In the genomic region with DNA sequence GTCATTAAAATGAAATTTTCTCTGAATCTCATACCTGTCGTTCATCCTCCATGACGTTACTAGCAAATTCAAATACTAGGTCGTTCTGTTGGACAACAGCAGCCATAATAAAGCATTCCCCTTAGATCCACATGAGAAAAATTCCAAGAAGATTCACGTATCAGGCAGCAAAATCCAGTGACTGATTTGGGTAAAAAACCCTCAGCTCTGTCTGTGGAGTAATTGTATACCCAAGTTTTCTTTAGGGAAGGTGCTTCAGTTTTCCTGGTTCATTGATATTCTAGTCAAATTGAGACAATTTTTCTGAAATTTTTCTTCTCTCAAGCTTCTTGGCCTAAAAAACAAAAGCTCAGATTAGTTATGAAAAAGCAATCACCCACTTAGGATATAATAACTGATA, we compare ENCODE assay signal across 11 cellular contexts.
DNase-seq lines count a peak whose midpoint lies in the region; ATAC-seq and TF ChIP-seq lines count a peak whose summit lies in the region.
"Had no signal": no experiment of that assay in that cellular context is flagged by ENCODE, and none has a peak within 500 bp of the region (broad histone marks: within the 10 kb centered on the region; RNA-seq: fewer than 3 reads in every experiment).

No MANE protein-coding gene starts in this region.

- TF ChIP-seq CTCF in DOHH2 (IDR thresholded peaks at IDR 0.05; ENCODE audit: low read depth, low read length, poor library complexity, severe bottlenecking) (no peak), OCI-LY1 (IDR thresholded peaks at IDR 0.05; ENCODE audit: low read length) (no peak)

- H3K79me2 ChIP-seq in DOHH2 (ENCODE audit: control insufficient read depth, low read length) = peaks cover 100% of the 10 kb centered on the region
- peaks cover 99% of the 10 kb centered on the region for H3K79me2 ChIP-seq in OCI-LY1 (ENCODE audit: insufficient read depth, low read length)

- H2AFZ ChIP-seq in OCI-LY1 (ENCODE audit: low read length) = no peak overlapping the region

- H3K27me3 ChIP-seq in DOHH2 (ENCODE audit: control insufficient read depth, low read length) (no peaks in the 10 kb centered on the region), OCI-LY1 (ENCODE audit: insufficient read depth, low read length) (no peaks in the 10 kb centered on the region), rectal smooth muscle tissue (ENCODE audit: control insufficient read depth, insufficient read depth, low read length) (no peaks in the 10 kb centered on the region)
- no peaks in the 10 kb centered on the region for H3K27me3 ChIP-seq in effector memory CD4-positive, alpha-beta T cell (replicated peaks; ENCODE audit: control insufficient read depth, insufficient read depth, low read length, poor library complexity, severe bottlenecking)

- H3K36me3 ChIP-seq in DOHH2 (ENCODE audit: control insufficient read depth, low read length) (peaks cover 76% of the 10 kb centered on the region), OCI-LY1 (ENCODE audit: insufficient read depth, low read length) (peaks cover 46% of the 10 kb centered on the region), rectal smooth muscle tissue (ENCODE audit: control insufficient read depth, insufficient read depth, low read length) (no peaks in the 10 kb centered on the region)
- H3K36me3 ChIP-seq in effector memory CD4-positive, alpha-beta T cell (ENCODE audit: control insufficient read depth, insufficient read depth, low read length) = no peaks in the 10 kb centered on the region

- H3K27ac ChIP-seq in DOHH2 (ENCODE audit: low read depth, low read length) (peak overlapping the region; percentile 84), OCI-LY1 (ENCODE audit: low read depth, low read length, poor library complexity, severe bottlenecking) (peak overlapping the region; percentile 90), rectal smooth muscle tissue (ENCODE audit: low read depth, low read length) (peak overlapping the region; percentile 66)
- peak overlapping the region; percentile 87 for H3K27ac ChIP-seq in effector memory CD4-positive, alpha-beta T cell (ENCODE audit: insufficient read depth, low read length, poor library complexity, severe bottlenecking)

- H3K4me3 ChIP-seq in DOHH2 (ENCODE audit: low read length) = peak overlapping the region; percentile 73
- peak overlapping the region; percentile 73 for H3K4me3 ChIP-seq in OCI-LY1 (ENCODE audit: low read depth, low read length, poor library complexity, severe bottlenecking)
- H3K4me3 ChIP-seq in effector memory CD4-positive, alpha-beta T cell (ENCODE audit: insufficient read depth, low read depth, low read length, poor library complexity, severe bottlenecking) = peak overlapping the region; percentile 66
- H3K4me3 ChIP-seq in rectal smooth muscle tissue (ENCODE audit: low read length) = peak overlapping the region; percentile 27

- H3K9ac ChIP-seq in OCI-LY1 (ENCODE audit: low read length) = peak overlapping the region; percentile 75
- no peak overlapping the region for H3K9ac ChIP-seq in rectal smooth muscle tissue (ENCODE audit: low read length)

- H3K4me2 ChIP-seq in DOHH2 (ENCODE audit: low read length) (peak overlapping the region; percentile 64), OCI-LY1 (ENCODE audit: low read length) (peak overlapping the region; percentile 78)

- peaks cover 57% of the 10 kb centered on the region for H3K4me1 ChIP-seq in DOHH2 (ENCODE audit: control insufficient read depth, low read length)
- peaks cover 99% of the 10 kb centered on the region for H3K4me1 ChIP-seq in OCI-LY1 (ENCODE audit: insufficient read depth, low read length, severe bottlenecking)
- peaks cover 23% of the 10 kb centered on the region for H3K4me1 ChIP-seq in effector memory CD4-positive, alpha-beta T cell (ENCODE audit: control insufficient read depth, insufficient read depth, low read length, poor library complexity, severe bottlenecking)
- H3K4me1 ChIP-seq in rectal smooth muscle tissue (ENCODE audit: control insufficient read depth, insufficient read depth, low read length) = peaks cover 15% of the 10 kb centered on the region

- H3K9me3 ChIP-seq in DOHH2 (ENCODE audit: control insufficient read depth, insufficient read depth, low read length) = no peaks in the 10 kb centered on the region
- no peaks in the 10 kb centered on the region for H3K9me3 ChIP-seq in OCI-LY1 (ENCODE audit: low read length)
- H3K9me3 ChIP-seq in effector memory CD4-positive, alpha-beta T cell (ENCODE audit: control insufficient read depth, low read length) = no peaks in the 10 kb centered on the region

- no peak for ATAC-seq in HG03378 (IDR thresholded peaks at IDR 0.05; ENCODE audit: unreplicated experiment)
- ATAC-seq in GM18861 (IDR thresholded peaks at IDR 0.05; ENCODE audit: unreplicated experiment) = no peak
- no peak for ATAC-seq in HG02759 (IDR thresholded peaks at IDR 0.05; ENCODE audit: unreplicated experiment)

- H4K20me1 ChIP-seq in DOHH2 (ENCODE audit: control insufficient read depth, insufficient read depth, low read depth, low read length) (peaks cover 22% of the 10 kb centered on the region), OCI-LY1 (ENCODE audit: insufficient read depth, low read length) (no peaks in the 10 kb centered on the region)

- H3K9me2 ChIP-seq in DOHH2 (replicated peaks; ENCODE audit: control insufficient read depth, low read length) (no peaks in the 10 kb centered on the region), OCI-LY1 (ENCODE audit: low read depth, low read length) (no peaks in the 10 kb centered on the region)

- no peak for DNase-seq in effector memory CD4-positive, alpha-beta T cell
- no peak for DNase-seq in NCI-H1417 treated with DMSO at 0.1 percent for 48 hours (lab: John Stamatoyannopoulos, UW)
- DNase-seq: left colon; NCI-H510A; stimulated activated CD4-positive, alpha-beta T cell treated with anti-CD3 and anti-CD28 coated beads, Interleukin-4, amount 100 ng/mL, for 4 hours had no signal

- peaks cover 52% of the 10 kb centered on the region for H3F3A ChIP-seq in DOHH2 (ENCODE audit: control insufficient read depth, insufficient read depth)
- H3F3A ChIP-seq in OCI-LY1 (ENCODE audit: insufficient read depth, low read length) = 0 out of 2 replicates have a peak, but pooled peaks cover 11% of the 10 kb centered on the region
